In the genomic region with DNA sequence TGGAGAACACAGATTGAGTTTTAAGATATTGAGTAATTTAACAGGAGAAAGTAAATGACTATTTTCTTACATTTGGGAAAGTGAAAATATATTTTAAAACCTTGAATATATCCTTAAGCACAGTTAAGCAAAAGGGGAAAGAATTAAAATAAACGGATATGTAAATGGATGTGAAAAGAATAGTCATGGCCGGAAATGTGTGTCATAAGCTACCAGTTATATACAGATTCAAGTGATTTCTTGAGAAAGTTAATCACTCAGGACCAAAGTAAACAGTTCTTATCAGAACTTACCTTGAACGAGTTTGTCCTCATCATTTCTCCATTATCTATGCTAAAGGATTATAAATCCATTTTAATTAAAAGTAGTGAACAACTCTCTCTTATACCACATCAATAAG, we compare ENCODE assay signal across 1 cellular context.
TF ChIP-seq lines count a peak whose summit lies in the region.

No MANE protein-coding gene starts in this region.

TF ChIP-seq in IMR-90, 13 proteins besides CTCF, POLR2A, EP300 and RAD21 (continued from another document):
- TF ChIP-seq USF2 (IDR thresholded peaks at IDR 0.05; ENCODE audit: low read depth, low read length) (no peak), BHLHE40 (IDR thresholded peaks at IDR 0.05; ENCODE audit: low read depth, low read length) (no peak)
